8 cellular contexts compared by ENCODE assay signal in the genomic region with DNA sequence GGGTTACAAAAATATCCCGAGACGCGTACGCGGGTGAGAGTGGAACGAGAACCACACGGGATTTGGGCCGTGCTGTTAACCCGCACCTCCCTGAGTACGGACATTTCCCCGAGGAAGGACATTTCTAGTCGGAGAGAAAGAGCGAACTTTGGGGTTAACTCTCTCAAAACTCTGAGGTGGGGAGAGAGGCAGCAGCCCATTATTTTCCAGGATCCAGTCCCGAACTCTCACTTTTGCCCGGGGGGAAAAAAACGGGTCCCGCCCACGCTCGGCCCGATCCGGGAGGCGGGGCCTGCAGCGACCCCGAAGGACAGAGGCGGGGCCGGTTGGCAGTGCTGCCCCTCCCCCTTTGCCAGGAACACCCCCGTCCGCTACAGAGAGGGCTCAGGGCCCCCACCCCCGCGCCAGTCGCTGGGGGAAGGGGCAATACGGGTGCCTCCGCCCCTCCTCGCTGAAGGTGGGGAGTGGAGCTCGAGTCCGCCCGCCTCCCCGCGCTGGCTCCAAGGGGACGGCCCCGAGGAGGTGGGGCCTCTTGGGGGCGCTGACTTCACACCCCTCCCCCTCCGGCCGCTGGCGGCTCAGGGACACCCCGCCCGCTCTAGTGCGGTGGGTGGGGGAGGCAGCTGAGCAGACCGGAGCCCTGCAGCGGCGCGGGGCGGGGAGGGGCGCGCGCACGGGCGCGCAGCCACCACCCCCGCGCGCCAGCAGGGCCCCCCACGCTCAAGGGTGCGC. TPM values are rescaled to one million over a fixed set of nuclear protein-coding genes. Genes with fewer than 3 reads are reported as not detected.
DNase-seq lines count a peak whose midpoint lies in the region; ATAC-seq and TF ChIP-seq lines count a peak whose summit lies in the region.

No MANE protein-coding gene starts in this region.

- peak overlapping the region; percentile 99 for H3K9ac ChIP-seq in liver (ENCODE audit: low read depth in 1 of 2, low read length in 2 of 2)

- H3K27me3 Mint-ChIP-seq in CD4-positive, CD25-positive, alpha-beta regulatory T cell: peaks cover 12% of the 10 kb centered on the region

- H3K4me3 ChIP-seq in CD4-positive, CD25-positive, alpha-beta regulatory T cell (ENCODE audit: low read depth, low read length): peak overlapping the region; percentile 96
- peak overlapping the region; percentile 87 to 99 (median 96) for H3K4me3 ChIP-seq in liver (ENCODE audit: low read depth in 1 of 3, low read length in 3 of 3)

- no peaks in the 10 kb centered on the region for H3K36me3 ChIP-seq in CD4-positive, CD25-positive, alpha-beta regulatory T cell (ENCODE audit: control insufficient read depth, insufficient read depth, low read length)
- H3K36me3 ChIP-seq in liver (ENCODE audit: control insufficient read depth in 4 of 4, insufficient read depth in 3 of 4, low read depth in 1 of 4, low read length in 3 of 4): no peaks in the 10 kb centered on the region

- no peak for TF ChIP-seq CTCF in liver (IDR thresholded peaks at IDR 0.05; ENCODE audit: low read depth, low read length, missing input control)

- H3K4me3 Mint-ChIP-seq in CD4-positive, CD25-positive, alpha-beta regulatory T cell: peak overlapping the region; percentile 97 to 100 (median 98)

- peak in 1 of 2 donors; percentile 18 for TF ChIP-seq RAD21 in liver (IDR thresholded peaks at IDR 0.05)

- peak; percentile 93 to 97 (median 95) for DNase-seq in CD4-positive, CD25-positive, alpha-beta regulatory T cell
- DNase-seq in NCI-H774 (lab: John Stamatoyannopoulos, UW) (peak; percentile 96), dermis blood vessel endothelial cell (peak; percentile 98)
- peak; percentile 89 to 94 for DNase-seq in activated CD4-positive, alpha-beta T cell treated with anti-CD3 and anti-CD28 coated beads, Interleukin-2, amount 50 U/mL, for 4 hours
- DNase-seq in stimulated activated CD4-positive, alpha-beta T cell treated with anti-CD3 and anti-CD28 coated beads, Interleukin-2, amount 100 ng/mL, for 48 hours: peak; percentile 93 to 94

- H3K27ac Mint-ChIP-seq in CD4-positive, CD25-positive, alpha-beta regulatory T cell: peak overlapping the region; percentile 93 to 97 (median 94)

- H3K4me1 ChIP-seq in CD4-positive, CD25-positive, alpha-beta regulatory T cell (ENCODE audit: control insufficient read depth, insufficient read depth, low read length, poor library complexity, severe bottlenecking): peaks cover 29% of the 10 kb centered on the region
- H3K4me1 ChIP-seq in liver (ENCODE audit: control insufficient read depth in 4 of 4, insufficient read depth in 4 of 4, low read length in 3 of 4): peaks cover 12 to 28% (median 22%) of the 10 kb centered on the region in 4 donors

- no peaks in the 10 kb centered on the region for H3K9me3 ChIP-seq in CD4-positive, CD25-positive, alpha-beta regulatory T cell (ENCODE audit: control insufficient read depth in 2 of 2, low read length in 2 of 2)
- no peaks in the 10 kb centered on the region for H3K9me3 ChIP-seq in liver (ENCODE audit: control insufficient read depth in 4 of 4, low read length in 3 of 4)

- H3K4me1 Mint-ChIP-seq in CD4-positive, CD25-positive, alpha-beta regulatory T cell: peaks cover 26 to 52% (median 34%) of the 10 kb centered on the region in 4 donors

- peak; percentile 75 to 80 for ATAC-seq in CD4-positive, CD25-positive, alpha-beta regulatory T cell (ENCODE audit: low read depth in 2 of 2)
- ATAC-seq in GM19452 (IDR thresholded peaks at IDR 0.05; ENCODE audit: unreplicated experiment) (peak; percentile 74), HG03571 (IDR thresholded peaks at IDR 0.05; ENCODE audit: unreplicated experiment) (peak; percentile 62)

- peak overlapping the region; percentile 97 for H3K27ac ChIP-seq in CD4-positive, CD25-positive, alpha-beta regulatory T cell (ENCODE audit: insufficient read depth, low read length, poor library complexity, severe bottlenecking)
- H3K27ac ChIP-seq in liver (ENCODE audit: low read depth in 1 of 2, low read length in 2 of 2): peak overlapping the region; percentile 94 to 96

- H3K27me3 ChIP-seq in CD4-positive, CD25-positive, alpha-beta regulatory T cell (ENCODE audit: control insufficient read depth, insufficient read depth, low read length): no peaks in the 10 kb centered on the region
- H3K27me3 ChIP-seq in liver (ENCODE audit: control insufficient read depth in 4 of 4, insufficient read depth in 4 of 4, low read length in 3 of 4): no peaks in the 10 kb centered on the region

- under 1% methylated on average over 64 of the region's 64 CpGs for WGBS in liver

- H3K36me3 Mint-ChIP-seq in CD4-positive, CD25-positive, alpha-beta regulatory T cell: peaks cover 5% of the 10 kb centered on the region

- peaks cover 0 to 2% (median 0%) of the 10 kb centered on the region in 7 donors for H3K9me3 Mint-ChIP-seq in CD4-positive, CD25-positive, alpha-beta regulatory T cell

TF ChIP-seq in liver, 16 proteins besides CTCF, POLR2A, EP300 and RAD21:
- TF ChIP-seq, protein P1, sequence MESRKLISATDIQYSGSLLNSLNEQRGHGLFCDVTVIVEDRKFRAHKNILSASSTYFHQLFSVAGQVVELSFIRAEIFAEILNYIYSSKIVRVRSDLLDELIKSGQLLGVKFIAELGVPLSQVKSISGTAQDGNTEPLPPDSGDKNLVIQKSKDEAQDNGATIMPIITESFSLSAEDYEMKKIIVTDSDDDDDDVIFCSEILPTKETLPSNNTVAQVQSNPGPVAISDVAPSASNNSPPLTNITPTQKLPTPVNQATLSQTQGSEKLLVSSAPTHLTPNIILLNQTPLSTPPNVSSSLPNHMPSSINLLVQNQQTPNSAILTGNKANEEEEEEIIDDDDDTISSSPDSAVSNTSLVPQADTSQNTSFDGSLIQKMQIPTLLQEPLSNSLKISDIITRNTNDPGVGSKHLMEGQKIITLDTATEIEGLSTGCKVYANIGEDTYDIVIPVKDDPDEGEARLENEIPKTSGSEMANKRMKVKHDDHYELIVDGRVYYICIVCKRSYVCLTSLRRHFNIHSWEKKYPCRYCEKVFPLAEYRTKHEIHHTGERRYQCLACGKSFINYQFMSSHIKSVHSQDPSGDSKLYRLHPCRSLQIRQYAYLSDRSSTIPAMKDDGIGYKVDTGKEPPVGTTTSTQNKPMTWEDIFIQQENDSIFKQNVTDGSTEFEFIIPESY (IDR thresholded peaks at IDR 0.05): peak; percentile 97
- no peak for TF ChIP-seq JUND (IDR thresholded peaks at IDR 0.05)
- TF ChIP-seq FOXA1 (IDR thresholded peaks at IDR 0.05): peak; percentile 55
- TF ChIP-seq, protein P2, sequence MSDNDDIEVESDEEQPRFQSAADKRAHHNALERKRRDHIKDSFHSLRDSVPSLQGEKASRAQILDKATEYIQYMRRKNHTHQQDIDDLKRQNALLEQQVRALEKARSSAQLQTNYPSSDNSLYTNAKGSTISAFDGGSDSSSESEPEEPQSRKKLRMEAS (IDR thresholded peaks at IDR 0.05): no peak
- TF ChIP-seq, protein P3, sequence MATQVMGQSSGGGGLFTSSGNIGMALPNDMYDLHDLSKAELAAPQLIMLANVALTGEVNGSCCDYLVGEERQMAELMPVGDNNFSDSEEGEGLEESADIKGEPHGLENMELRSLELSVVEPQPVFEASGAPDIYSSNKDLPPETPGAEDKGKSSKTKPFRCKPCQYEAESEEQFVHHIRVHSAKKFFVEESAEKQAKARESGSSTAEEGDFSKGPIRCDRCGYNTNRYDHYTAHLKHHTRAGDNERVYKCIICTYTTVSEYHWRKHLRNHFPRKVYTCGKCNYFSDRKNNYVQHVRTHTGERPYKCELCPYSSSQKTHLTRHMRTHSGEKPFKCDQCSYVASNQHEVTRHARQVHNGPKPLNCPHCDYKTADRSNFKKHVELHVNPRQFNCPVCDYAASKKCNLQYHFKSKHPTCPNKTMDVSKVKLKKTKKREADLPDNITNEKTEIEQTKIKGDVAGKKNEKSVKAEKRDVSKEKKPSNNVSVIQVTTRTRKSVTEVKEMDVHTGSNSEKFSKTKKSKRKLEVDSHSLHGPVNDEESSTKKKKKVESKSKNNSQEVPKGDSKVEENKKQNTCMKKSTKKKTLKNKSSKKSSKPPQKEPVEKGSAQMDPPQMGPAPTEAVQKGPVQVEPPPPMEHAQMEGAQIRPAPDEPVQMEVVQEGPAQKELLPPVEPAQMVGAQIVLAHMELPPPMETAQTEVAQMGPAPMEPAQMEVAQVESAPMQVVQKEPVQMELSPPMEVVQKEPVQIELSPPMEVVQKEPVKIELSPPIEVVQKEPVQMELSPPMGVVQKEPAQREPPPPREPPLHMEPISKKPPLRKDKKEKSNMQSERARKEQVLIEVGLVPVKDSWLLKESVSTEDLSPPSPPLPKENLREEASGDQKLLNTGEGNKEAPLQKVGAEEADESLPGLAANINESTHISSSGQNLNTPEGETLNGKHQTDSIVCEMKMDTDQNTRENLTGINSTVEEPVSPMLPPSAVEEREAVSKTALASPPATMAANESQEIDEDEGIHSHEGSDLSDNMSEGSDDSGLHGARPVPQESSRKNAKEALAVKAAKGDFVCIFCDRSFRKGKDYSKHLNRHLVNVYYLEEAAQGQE (IDR thresholded peaks at IDR 0.05): peak; percentile 76
- TF ChIP-seq YY1 (IDR thresholded peaks at IDR 0.05): peak; percentile 73
- peak; percentile 32 for TF ChIP-seq NR2F2 (IDR thresholded peaks at IDR 0.05)
- TF ChIP-seq EGR1 (IDR thresholded peaks at IDR 0.05; ENCODE audit: low read depth in 2 of 2): peak; percentile 99
- peak; percentile 36 to 57 for TF ChIP-seq HNF4A (conservative IDR thresholded peaks at IDR 0.05)
- TF ChIP-seq SP1 (IDR thresholded peaks at IDR 0.05): peak; percentile 88
- peak; percentile 64 for TF ChIP-seq HNF4G (IDR thresholded peaks at IDR 0.05)
- no peak for TF ChIP-seq TAF1 (conservative IDR thresholded peaks at IDR 0.05)
- peak; percentile 27 to 61 for TF ChIP-seq RXRA (IDR thresholded peaks at IDR 0.05)
- TF ChIP-seq FOXA2 (IDR thresholded peaks at IDR 0.05): peak; percentile 22

RNA-seq across cellular contexts. Expression of a gene that starts 0.7 kb away (rescaled TPM):
- total RNA-seq in CD4-positive, CD25-positive, alpha-beta regulatory T cell: 72.0 TPM
- polyA plus RNA-seq in CD4-positive, CD25-positive, alpha-beta regulatory T cell: 10 to 100 TPM; 12.9 to 15.8 (median 13.3) TPM
- total RNA-seq in dermis blood vessel endothelial cell (86.8 and 160 TPM in 2 replicates), liver (10 to 100 TPM; 48.9 to 86.1 TPM)
- polyA plus RNA-seq in liver: 10 to 100 TPM; 27.0 to 36.4 TPM

RNA-seq across cellular contexts. Expression of a gene that starts 26.0 kb away (rescaled TPM):
- total RNA-seq in CD4-positive, CD25-positive, alpha-beta regulatory T cell: 37.0 TPM
- polyA plus RNA-seq in CD4-positive, CD25-positive, alpha-beta regulatory T cell: 100 to 1,000 TPM in 1 of 4 donors, 10 to 100 TPM in 3; 94.9 to 119 (median 98.6) TPM
- total RNA-seq in dermis blood vessel endothelial cell (28.2 and 29.6 TPM in 2 replicates), liver (10 to 100 TPM; 11.0 to 25.0 TPM)
- 10 to 100 TPM; 14.7 to 17.3 TPM for polyA plus RNA-seq in liver

Comparison
In these comparisons a context has a peak if more than half of its experiments do, and no peak if none do; other contexts are left out.
1. Peak in every context shown above with its lines: DNase-seq, ATAC-seq, H3K4me3 ChIP-seq and H3K27ac ChIP-seq.